1 cellular context compared by ENCODE assay signal in genomic region chr6:53614676-53615075, GRCh38.
A peak's percentile ranks its signal among the peaks of the same experiment; 100 is the strongest.
TF ChIP-seq lines count a peak whose summit lies in the region.

No MANE protein-coding gene starts in this region.

TF ChIP-seq in HepG2, 621 proteins besides CTCF, POLR2A, EP300 and RAD21 (continued from another document and continues in another):
- no peak for TF ChIP-seq ZNF639 (CRISPR knock-in tag; conservative IDR thresholded peaks at IDR 0.05)
- TF ChIP-seq BCLAF1 (IDR thresholded peaks at IDR 0.05) = no peak
- TF ChIP-seq ZFP62 (CRISPR knock-in tag; IDR thresholded peaks at IDR 0.05) = no peak
- no peak for TF ChIP-seq ZNF609 (CRISPR knock-in tag; IDR thresholded peaks at IDR 0.05; ENCODE audit: borderline replicate concordance)
- TF ChIP-seq NFE2L2 (IDR thresholded peaks at IDR 0.05; ENCODE audit: low read length) = no peak
- TF ChIP-seq POLR2AphosphoS5 (IDR thresholded peaks at IDR 0.05; ENCODE audit: low read depth, low read length) = 0 out of 2 replicates have a peak, but pooled peaks have one; percentile 23
- no peak for TF ChIP-seq SRF (IDR thresholded peaks at IDR 0.05; ENCODE audit: low read depth, low read length)
- no peak for TF ChIP-seq ZFYVE20 (CRISPR knock-in tag; IDR thresholded peaks at IDR 0.05; ENCODE audit: borderline replicate concordance, low read depth)
- no peak for TF ChIP-seq ZBTB8A (CRISPR knock-in tag; IDR thresholded peaks at IDR 0.05; ENCODE audit: borderline replicate concordance, low read depth)
- no peak for TF ChIP-seq HOMEZ (CRISPR knock-in tag; IDR thresholded peaks at IDR 0.05; ENCODE audit: low read depth)
- no peak for TF ChIP-seq NFE2L1 (CRISPR knock-in tag; IDR thresholded peaks at IDR 0.05; ENCODE audit: borderline replicate concordance)
- no peak for TF ChIP-seq TMF1 (CRISPR knock-in tag; IDR thresholded peaks at IDR 0.05; ENCODE audit: low read depth)
- peak; percentile 60 for TF ChIP-seq CBX1 (IDR thresholded peaks at IDR 0.05; ENCODE audit: low read depth)
- no peak for TF ChIP-seq GPN1 (CRISPR knock-in tag; IDR thresholded peaks at IDR 0.05; ENCODE audit: borderline replicate concordance)
- peak; percentile 68; the same call in 1 of the 2 replicates for TF ChIP-seq CEBPB (IDR thresholded peaks at IDR 0.05; ENCODE audit: borderline replicate concordance, low read depth, low read length)
- no peak for TF ChIP-seq MED8 (CRISPR knock-in tag; IDR thresholded peaks at IDR 0.05; ENCODE audit: insufficient replicate concordance)
- TF ChIP-seq ASH2L (IDR thresholded peaks at IDR 0.05; ENCODE audit: insufficient read length, low read depth, low read length) = no peak
- no peak for TF ChIP-seq ZNF124 (CRISPR knock-in tag; IDR thresholded peaks at IDR 0.05)
- no peak for TF ChIP-seq ZNF503 (CRISPR knock-in tag; IDR thresholded peaks at IDR 0.05)
- 0 out of 2 replicates have a peak, but pooled peaks have one; percentile 25 for TF ChIP-seq HNF1B (CRISPR knock-in tag; IDR thresholded peaks at IDR 0.05)
- TF ChIP-seq ZKSCAN1 (IDR thresholded peaks at IDR 0.05; ENCODE audit: low read length) = no peak
- no peak for TF ChIP-seq ATF7-NPFF (CRISPR knock-in tag; IDR thresholded peaks at IDR 0.05; ENCODE audit: low read depth)
- no peak for TF ChIP-seq ISX (CRISPR knock-in tag; conservative IDR thresholded peaks at IDR 0.05)
- TF ChIP-seq ZNF296 (CRISPR knock-in tag; conservative IDR thresholded peaks at IDR 0.05) = no peak
- TF ChIP-seq ZNF460 (CRISPR knock-in tag; IDR thresholded peaks at IDR 0.05; ENCODE audit: borderline replicate concordance) = peak; percentile 75; the same call in 1 of the 2 replicates
- TF ChIP-seq PRDM15 (CRISPR knock-in tag; IDR thresholded peaks at IDR 0.05) = no peak
- TF ChIP-seq ZFP36L1 (CRISPR knock-in tag; IDR thresholded peaks at IDR 0.05) = no peak
- no peak for TF ChIP-seq ZNF713 (CRISPR knock-in tag; IDR thresholded peaks at IDR 0.05)
- TF ChIP-seq NFRKB (IDR thresholded peaks at IDR 0.05) = no peak
- no peak for TF ChIP-seq DDIT3 (CRISPR knock-in tag; IDR thresholded peaks at IDR 0.05)
- no peak for TF ChIP-seq GTF2F1 (IDR thresholded peaks at IDR 0.05; ENCODE audit: low read length)
- TF ChIP-seq KDM1A (CRISPR knock-in tag; IDR thresholded peaks at IDR 0.05) = no peak
- TF ChIP-seq PAXIP1 (CRISPR knock-in tag; conservative IDR thresholded peaks at IDR 0.05) = peak; percentile 59; the same call in 1 of the 2 replicates
- no peak for TF ChIP-seq ELF4 (CRISPR knock-in tag; IDR thresholded peaks at IDR 0.05; ENCODE audit: borderline replicate concordance)
- no peak for TF ChIP-seq MED13 (CRISPR knock-in tag; IDR thresholded peaks at IDR 0.05)
- TF ChIP-seq ETV6 (CRISPR knock-in tag; conservative IDR thresholded peaks at IDR 0.05) = no peak
- no peak for TF ChIP-seq ZNF451 (CRISPR knock-in tag; IDR thresholded peaks at IDR 0.05)
- TF ChIP-seq TGIF2 (CRISPR knock-in tag; IDR thresholded peaks at IDR 0.05) = no peak
- TF ChIP-seq NBN (conservative IDR thresholded peaks at IDR 0.05) = no peak
- no peak for TF ChIP-seq ZNF557 (CRISPR knock-in tag; IDR thresholded peaks at IDR 0.05)
- TF ChIP-seq ZZZ3 (CRISPR knock-in tag; IDR thresholded peaks at IDR 0.05; ENCODE audit: borderline replicate concordance) = no peak
